In genomic region chr4:7044415-7044930, GRCh38 we compare ENCODE assay signal across 1 cellular context.
TF ChIP-seq lines count a peak whose summit lies in the region.

No MANE protein-coding gene starts in this region.

TF ChIP-seq in GM12878, 131 proteins besides CTCF, POLR2A, EP300 and RAD21 (continued from another document):
- TF ChIP-seq BCLAF1 (IDR thresholded peaks at IDR 0.05) = no peak
- TF ChIP-seq SIN3A (IDR thresholded peaks at IDR 0.05; ENCODE audit: low read depth, low read length) = no peak
- no peak for TF ChIP-seq KDM1A (IDR thresholded peaks at IDR 0.05; ENCODE audit: borderline replicate concordance)
- TF ChIP-seq RUNX3 (IDR thresholded peaks at IDR 0.05; ENCODE audit: low read length) = no peak
- TF ChIP-seq ETV6 (conservative IDR thresholded peaks at IDR 0.05 in 1 of 2, IDR thresholded peaks at IDR 0.05 in 1 of 2; ENCODE audit: borderline replicate concordance in 1 of 2, low read depth in 1 of 2) = no peak
- no peak for TF ChIP-seq GATAD2B (conservative IDR thresholded peaks at IDR 0.05; ENCODE audit: low read depth)
- TF ChIP-seq ZNF687 (IDR thresholded peaks at IDR 0.05) = no peak
- no peak for TF ChIP-seq BCL3 (IDR thresholded peaks at IDR 0.05; ENCODE audit: borderline replicate concordance, insufficient read depth, low read depth, low read length, poor library complexity, severe bottlenecking)
- no peak for TF ChIP-seq IKZF1 (conservative IDR thresholded peaks at IDR 0.05)
- no peak for TF ChIP-seq TAF1 (IDR thresholded peaks at IDR 0.05; ENCODE audit: borderline replicate concordance, low read depth, low read length)
- no peak for TF ChIP-seq TCF12 (IDR thresholded peaks at IDR 0.05; ENCODE audit: low read depth, low read length)
- no peak for TF ChIP-seq ZBTB11 (CRISPR knock-in tag; IDR thresholded peaks at IDR 0.05)
